ENCODE assay signal across 8 cellular contexts in the genomic region with DNA sequence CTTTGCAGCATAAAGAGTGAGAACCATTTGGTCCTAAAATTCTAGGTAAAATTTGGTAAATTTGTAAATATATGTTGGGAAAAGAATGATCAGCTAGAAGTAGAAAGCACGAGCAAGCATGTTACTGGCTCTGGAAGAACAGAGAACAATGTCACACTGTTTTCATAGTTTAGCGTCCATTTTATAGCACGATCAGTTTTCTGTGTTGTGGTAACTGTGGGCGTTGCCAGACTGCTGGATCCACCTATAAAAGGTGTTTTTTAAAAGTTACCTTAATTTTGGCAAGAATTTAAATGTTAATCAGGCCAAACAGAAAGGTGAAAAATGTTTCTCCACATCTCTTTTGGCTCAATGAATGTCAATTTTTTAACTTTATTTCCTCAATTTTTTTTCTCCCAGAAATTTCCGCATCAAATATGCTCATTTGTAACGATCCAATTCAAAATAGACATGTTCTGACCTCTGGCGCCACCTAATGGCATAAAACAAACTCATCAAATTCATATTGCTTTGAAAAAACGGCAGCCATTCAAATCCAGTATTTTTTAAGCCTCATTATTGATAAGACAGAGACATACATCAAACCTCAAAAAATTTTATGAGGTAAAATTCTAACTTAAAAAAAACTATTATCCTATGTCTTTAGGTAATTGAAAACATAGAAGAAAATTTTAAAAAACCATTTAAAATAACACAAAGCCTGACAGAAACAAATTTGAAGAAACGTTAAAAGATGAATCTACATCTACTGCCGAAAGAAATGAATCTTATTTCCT. TPM values are rescaled to one million over a fixed set of nuclear protein-coding genes. Genes with fewer than 3 reads are reported as not detected.
DNase-seq lines count a peak whose midpoint lies in the region; ATAC-seq and TF ChIP-seq lines count a peak whose summit lies in the region.

No MANE protein-coding gene starts in this region.

- no peaks in the 10 kb centered on the region for H3K4me1 ChIP-seq in testis

- H3K4me3 ChIP-seq in AG10803 (ENCODE audit: low read length): no peak overlapping the region
- H3K4me3 ChIP-seq in GM12864 (ENCODE audit: low read depth, low read length): no peak overlapping the region
- H3K4me3 ChIP-seq in testis: no peak overlapping the region

- no peak overlapping the region for H3K27ac Mint-ChIP-seq in activated B cell treated with CpG ODN at 0.5 μM for 24 hours
- H3K27ac Mint-ChIP-seq in glutamatergic neuron (ENCODE audit: unreplicated experiment): no peak overlapping the region

- no peaks in the 10 kb centered on the region for H3K9me3 Mint-ChIP-seq in activated B cell treated with CpG ODN at 0.5 μM for 24 hours
- no peaks in the 10 kb centered on the region for H3K9me3 Mint-ChIP-seq in glutamatergic neuron (ENCODE audit: unreplicated experiment)

- H3K4me3 Mint-ChIP-seq in activated B cell treated with CpG ODN at 0.5 μM for 24 hours (no peak overlapping the region), glutamatergic neuron (ENCODE audit: unreplicated experiment) (no peak overlapping the region)

- ATAC-seq in activated B cell treated with CpG ODN at 0.5 μM for 24 hours (ENCODE audit: low read depth) (no peak), HG02840 (IDR thresholded peaks at IDR 0.05; ENCODE audit: low FRiP score, unreplicated experiment) (no peak), GM18873 (IDR thresholded peaks at IDR 0.05; ENCODE audit: low FRiP score, unreplicated experiment) (no peak)

- intact Hi-C loops in activated B cell treated with CpG ODN at 0.5 μM for 24 hours (cut with micrococcal nuclease) (loop anchor here (1.0 to 10.0 kb wide), 4 partner anchors 71 to 1840 kb away; no protein-coding TSS in a partner anchor), testis (cut with DNase I; ENCODE audit: low total_unique reads) (loop anchor here (5.0 kb wide), 1 partner anchor 62 kb away; no protein-coding TSS in a partner anchor)

- H3K4me1 Mint-ChIP-seq in activated B cell treated with CpG ODN at 0.5 μM for 24 hours (peaks cover 2% of the 10 kb centered on the region), glutamatergic neuron (ENCODE audit: low read depth, unreplicated experiment) (peaks cover 2% of the 10 kb centered on the region)

- no peaks in the 10 kb centered on the region for H3K27me3 ChIP-seq in testis

- POLR2A ChIA-PET in activated B cell treated with CpG ODN at 0.5 μM for 24 hours (lab: Charles Lee): no interaction called here

- peak; percentile 74 for TF ChIP-seq CTCF in AG10803 (conservative IDR thresholded peaks at IDR 0.05; ENCODE audit: low read length)
- peak; percentile 55 for TF ChIP-seq CTCF in GM12864 (IDR thresholded peaks at IDR 0.05; ENCODE audit: low read depth, low read length, missing control alignments)
- TF ChIP-seq CTCF in activated B cell treated with CpG ODN at 0.5 μM for 24 hours (IDR thresholded peaks at IDR 0.05): peak; percentile 58
- TF ChIP-seq CTCF in glutamatergic neuron (IDR thresholded peaks at IDR 0.05; ENCODE audit: partially characterized antibody, unreplicated experiment): peak; percentile 80
- peak; percentile 46 to 84 (median 52) for TF ChIP-seq CTCF in testis (IDR thresholded peaks at IDR 0.05)

- no peaks in the 10 kb centered on the region for H3K9me3 ChIP-seq in testis

- H3K36me3 ChIP-seq in testis (ENCODE audit: low read depth, missing control alignments): no peaks in the 10 kb centered on the region

- no peak for TF ChIP-seq POLR2A in testis (IDR thresholded peaks at IDR 0.05)

- DNase-seq in AG10803 (ENCODE audit: low read depth): peak; percentile 67
- DNase-seq in GM12864 (ENCODE audit: low read depth): peak; percentile 8
- DNase-seq in NCI-H2081 treated with DMSO at 0.1 percent for 48 hours (lab: John Stamatoyannopoulos, UW): peak; percentile 63
- DNase-seq in activated B cell treated with CpG ODN at 0.5 μM for 24 hours: no peak
- no peak for DNase-seq in glutamatergic neuron
- DNase-seq in testis: peak; percentile 56

- no peak overlapping the region for H3K27ac ChIP-seq in testis

- WGBS in testis, 2 donors: 47 to 56% methylated on average over 10 of the region's 10 CpGs

- H3K36me3 Mint-ChIP-seq in activated B cell treated with CpG ODN at 0.5 μM for 24 hours (ENCODE audit: low read depth) (peaks cover 25% of the 10 kb centered on the region), glutamatergic neuron (ENCODE audit: unreplicated experiment) (no peaks in the 10 kb centered on the region)

- H3K27me3 Mint-ChIP-seq in activated B cell treated with CpG ODN at 0.5 μM for 24 hours: peaks cover 5% of the 10 kb centered on the region
- peaks cover under 1% of the 10 kb centered on the region for H3K27me3 Mint-ChIP-seq in glutamatergic neuron (ENCODE audit: unreplicated experiment)

- CTCF ChIA-PET in activated B cell treated with CpG ODN at 0.5 μM for 24 hours (lab: Charles Lee): interaction anchor here (0.6 to 1.5 kb wide), 8 partner anchors 9 to 76 kb away, joined by 3 to 6 read pairs (median 4); no protein-coding TSS in a partner anchor

RNA-seq across cellular contexts. Expression of a gene that starts 5.5 kb away (rescaled TPM):
- 0.18 and 0.22 TPM in 2 replicates for total RNA-seq in activated B cell treated with CpG ODN at 0.5 μM for 24 hours
- total RNA-seq in glutamatergic neuron (ENCODE audit: unreplicated experiment): 0.15 TPM
- total RNA-seq in testis: under 1 TPM; 0.06 to 0.16 TPM
- polyA plus RNA-seq in testis (ENCODE audit: insufficient read depth, low read depth, low replicate concordance): not detected

RNA-seq across cellular contexts. Expression of a gene that starts 35.0 kb away (rescaled TPM):
- not detected in 2 replicates for total RNA-seq in activated B cell treated with CpG ODN at 0.5 μM for 24 hours
- not detected for total RNA-seq in glutamatergic neuron (ENCODE audit: unreplicated experiment)
- total RNA-seq in testis: under 1 TPM in 1 of 2 donors, not detected in 1; 0.06 TPM
- polyA plus RNA-seq in testis (ENCODE audit: insufficient read depth, low read depth, low replicate concordance): 0.75 TPM

RNA-seq across cellular contexts. Expression of a gene that starts 53.4 kb away (rescaled TPM):
- total RNA-seq in activated B cell treated with CpG ODN at 0.5 μM for 24 hours (not detected in 2 replicates), glutamatergic neuron (ENCODE audit: unreplicated experiment) (not detected), testis (1 to 10 TPM; 1.1 to 1.4 TPM)
- 0.36 TPM for polyA plus RNA-seq in testis (ENCODE audit: insufficient read depth, low read depth, low replicate concordance)

Comparison
In these comparisons a context has a peak if more than half of its experiments do, and no peak if none do; other contexts are left out.
1. DNase-seq: peak in AG10803 (single experiment), GM12864 (single experiment), NCI-H2081 treated with DMSO at 0.1 percent for 48 hours (single experiment) and testis (single experiment); none in activated B cell treated with CpG ODN at 0.5 μM for 24 hours (single experiment) and glutamatergic neuron (single experiment).
2. Peak in every context shown above with its lines, with median percentiles within 50 percentile points of each other: CTCF ChIP-seq.